In the genomic region with DNA sequence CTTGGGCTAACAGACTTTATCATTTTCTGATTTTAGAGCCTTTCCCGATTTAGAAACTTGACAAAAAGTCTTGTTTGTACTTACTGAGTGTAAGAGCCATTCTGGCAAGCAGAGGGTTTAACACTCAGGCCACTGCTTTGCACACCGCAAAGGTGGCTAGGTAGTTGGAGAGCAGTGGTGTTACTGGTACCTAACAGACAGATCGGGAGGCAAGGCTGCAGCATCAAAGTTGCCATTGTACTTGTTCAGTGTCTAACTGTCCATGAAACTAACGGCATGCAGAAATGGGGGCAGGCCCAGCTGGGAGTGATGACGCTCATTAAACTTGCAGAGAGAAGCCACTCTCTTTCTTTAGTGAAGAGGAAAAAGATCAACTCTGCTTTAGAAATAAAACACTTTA, we compare ENCODE assay signal across 19 cellular contexts.
"Had no signal": no experiment of that assay in that cellular context is flagged by ENCODE, and none has a peak within 500 bp of the region (broad histone marks: within the 10 kb centered on the region; RNA-seq: fewer than 3 reads in every experiment).

No MANE protein-coding gene starts in this region.

- H3K27ac Mint-ChIP-seq: dendritic cell treated with granulocyte-macrophage colony-stimulating factor and Interleukin-4, amounts not matched to agents 40 ng/mL and 50 ng/mL, for 4 days; effector memory CD8-positive, alpha-beta T cell had no signal

- H3K4me3 ChIP-seq: colonic mucosa, esophagus squamous epithelium, gastrocnemius medialis, heart right ventricle, left lung, lower lobe of right lung had no signal

- H3K4me3 Mint-ChIP-seq: dendritic cell treated with granulocyte-macrophage colony-stimulating factor and Interleukin-4, amounts not matched to agents 40 ng/mL and 50 ng/mL, for 4 days; effector memory CD8-positive, alpha-beta T cell had no signal

- H3K36me3 ChIP-seq: colonic mucosa, esophagus squamous epithelium, gastrocnemius medialis, heart right ventricle, left lung, lower lobe of right lung had no signal

- H3K27me3 Mint-ChIP-seq: effector memory CD8-positive, alpha-beta T cell had no signal

- ATAC-seq: effector memory CD8-positive, alpha-beta T cell; gastrocnemius medialis; heart right ventricle; left cardiac atrium; left lung; left ventricle myocardium superior; lower lobe of right lung had no signal

- H3K9me3 ChIP-seq: colonic mucosa, esophagus squamous epithelium, gastrocnemius medialis, left lung, lower lobe of right lung had no signal

- H3K27me3 ChIP-seq: colonic mucosa, esophagus squamous epithelium, gastrocnemius medialis, left lung had no signal

- H3K9me3 Mint-ChIP-seq: dendritic cell treated with granulocyte-macrophage colony-stimulating factor and Interleukin-4, amounts not matched to agents 40 ng/mL and 50 ng/mL, for 4 days had no signal

- H3K4me1 ChIP-seq: colonic mucosa, gastrocnemius medialis, heart right ventricle, left lung, lower lobe of right lung had no signal

- H3K27ac ChIP-seq: colonic mucosa, esophagus squamous epithelium, gastrocnemius medialis, heart right ventricle, left lung, lower lobe of right lung had no signal

- DNase-seq: cerebellar nuclear complex; colonic mucosa; cortex of kidney; effector CD8-positive, alpha-beta T cell; effector memory CD8-positive, alpha-beta T cell; esophagus squamous epithelium; foreskin melanocyte; gastrocnemius medialis; glutamatergic neuron; head of caudate nucleus; heart right ventricle; hippocampal formation; left cardiac atrium; left lung; left ventricle myocardium superior; lower lobe of right lung; mesendoderm; midbrain had no signal
